ENCODE assay signal across 32 cellular contexts in genomic region chr12:29908154-29908553, GRCh38.
"Had no signal": no experiment of that assay in that cellular context is flagged by ENCODE, and none has a peak within 500 bp of the region (broad histone marks: within the 10 kb centered on the region; RNA-seq: fewer than 3 reads in every experiment).

No MANE protein-coding gene starts in this region.

- FAIRE-seq: astrocyte, bronchial epithelial cell had no signal

- H3K36me3 ChIP-seq: adrenal gland, ascending aorta, brain microvascular endothelial cell, breast epithelium, cardiac muscle cell had no signal

- H3K4me3 ChIP-seq: adrenal gland, ascending aorta, body of pancreas, breast epithelium, cardiac muscle cell had no signal

- H3K9me3 ChIP-seq: adrenal gland, ascending aorta, body of pancreas, breast epithelium had no signal

- DNase-seq: activated effector memory CD4-positive, alpha-beta T cell treated with anti-CD3 and anti-CD28 coated beads, Interleukin-2, amount 50 U/mL, for 16 hours; activated effector memory CD4-positive, alpha-beta T cell treated with Interleukin-2 at 50 U/mL for 16 hours; activated gamma-delta T cell; activated gamma-delta T cell treated with Interleukin-2 at 50 U/mL for 16 hours; activated naive CD4-positive, alpha-beta T cell; activated naive CD4-positive, alpha-beta T cell treated with anti-CD3 and anti-CD28 coated beads for 36 hours; activated naive CD4-positive, alpha-beta T cell treated with anti-CD3 and anti-CD28 coated beads, Interleukin-2, amount 10 ng/mL, durations not matched to agents 7 days and 5 days; activated naive CD4-positive, alpha-beta T cell treated with anti-CD3 and anti-CD28 coated beads, Interleukin-2, amount 50 U/mL, for 16 hours; activated naive CD4-positive, alpha-beta T cell treated with Interleukin-2 at 50 U/mL for 16 hours; activated naive CD8-positive, alpha-beta T cell treated with anti-CD3 and anti-CD28 coated beads for 36 hours; activated naive CD8-positive, alpha-beta T cell treated with anti-CD3 and anti-CD28 coated beads, Interleukin-2, amount 10 ng/mL, durations not matched to agents 7 days and 5 days; activated naive CD8-positive, alpha-beta T cell treated with anti-CD3 and anti-CD28 coated beads, Interleukin-2, amount 50 U/mL, for 24 hours; activated T-cell treated with anti-CD3 and anti-CD28 coated beads, Interleukin-2, amount 50 U/mL, for 24 hours; activated T-cell treated with anti-CD3 and anti-CD28 coated beads, Interleukin-2, amount 50 U/mL, for 4 hours; activated T-cell treated with anti-CD3 and anti-CD28 coated beads, Interleukin-2, amount 50 U/mL, for 48 hours; activated T-cell treated with anti-CD3 and anti-CD28 coated beads, Interleukin-2, amount 50 U/mL, for 72 hours; adrenal gland; amniotic stem cell; amygdala; aorta; body of pancreas; caudate nucleus; central memory CD4-positive, alpha-beta T cell; cerebellar nuclear complex had no signal

- H3K27ac ChIP-seq: adrenal gland, ascending aorta, body of pancreas, brain microvascular endothelial cell, breast epithelium, cardiac muscle cell had no signal

- H3K4me1 ChIP-seq: adrenal gland, ascending aorta, body of pancreas, breast epithelium had no signal

- ATAC-seq: activated naive CD4-positive, alpha-beta T cell treated with anti-CD3 and anti-CD28 coated beads, Interleukin-2, amount 50 U/mL, for 72 hours; activated naive CD8-positive, alpha-beta T cell treated with anti-CD3 and anti-CD28 coated beads, Interleukin-2, amount 50 U/mL, for 24 hours; activated T-cell treated with anti-CD3 and anti-CD28 coated beads, Interleukin-2, amount 50 U/mL, for 4 hours; activated T-cell treated with anti-CD3 and anti-CD28 coated beads, Interleukin-2, amount 50 U/mL, for 72 hours; activated T-helper 17 cell treated with anti-CD3 and anti-CD28 coated beads, Interleukin-2, amount 50 U/mL, for 72 hours; body of pancreas had no signal

- H3K27me3 ChIP-seq: adrenal gland, ascending aorta, body of pancreas, brain microvascular endothelial cell, breast epithelium, cardiac muscle cell had no signal
